In the genomic region with DNA sequence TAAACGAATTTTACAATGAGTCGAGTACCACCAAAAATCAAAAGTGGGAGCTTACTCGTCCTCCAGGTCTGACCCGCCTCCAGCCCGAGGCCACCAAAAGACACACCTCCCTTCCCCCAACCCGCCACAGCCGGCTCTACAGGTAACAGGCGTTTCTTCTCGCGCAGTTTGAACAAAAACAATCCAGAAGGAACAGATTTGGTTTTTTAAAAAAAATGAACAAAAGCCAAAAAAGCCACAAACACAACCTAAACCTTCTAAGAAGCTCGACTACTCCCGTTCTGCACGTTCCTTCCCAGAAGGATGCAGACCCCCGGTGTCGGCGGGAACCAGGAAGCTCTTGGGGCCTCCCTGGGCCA, we compare ENCODE assay signal across 2 cellular contexts.
A peak's percentile ranks its signal among the peaks of the same experiment; 100 is the strongest.
TF ChIP-seq lines count a peak whose summit lies in the region.

No MANE protein-coding gene starts in this region.

TF ChIP-seq in GM12891, 5 proteins besides CTCF, POLR2A, EP300 and RAD21:
- TF ChIP-seq TAF1 (IDR thresholded peaks at IDR 0.05; ENCODE audit: low read depth, low read length) (peak; percentile 35; the same call in 1 of the 2 replicates), PAX5 (IDR thresholded peaks at IDR 0.05; ENCODE audit: insufficient read depth, low read length, severe bottlenecking) (no peak)

TF ChIP-seq in H1, 55 proteins besides CTCF, POLR2A, EP300 and RAD21:
- TF ChIP-seq BCL11A (IDR thresholded peaks at IDR 0.05; ENCODE audit: low read depth in 2 of 2, low read length in 2 of 2): no peak
- 0 out of 4 replicates have a peak, but pooled peaks have one; percentile 6 to 7 for TF ChIP-seq SIN3A (conservative IDR thresholded peaks at IDR 0.05 in 1 of 2, IDR thresholded peaks at IDR 0.05 in 1 of 2; ENCODE audit: low read depth in 1 of 2, low read length in 2 of 2)
- no peak for TF ChIP-seq MAFK (IDR thresholded peaks at IDR 0.05; ENCODE audit: low read depth, low read length)
